17 cellular contexts compared by ENCODE assay signal in the genomic region with DNA sequence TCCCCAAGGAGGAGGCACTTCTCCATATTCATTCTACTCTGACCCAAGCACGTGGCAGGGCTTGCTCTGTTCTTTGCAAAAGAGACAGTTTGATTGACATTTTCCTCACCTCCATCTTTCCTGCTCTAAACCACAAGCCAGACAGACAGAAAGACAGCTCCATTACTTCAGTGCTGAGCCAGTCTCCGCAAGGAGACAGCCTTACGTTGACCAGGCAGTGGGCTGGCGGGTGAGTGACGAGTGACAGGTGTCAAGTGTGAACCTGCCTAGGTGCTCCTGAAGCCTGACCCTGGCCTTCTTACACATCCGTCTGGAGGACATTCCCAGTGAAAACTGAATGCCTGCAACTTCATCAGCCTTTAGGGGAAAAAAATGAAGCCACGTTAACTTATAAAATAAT.
"Had no signal": no experiment of that assay in that cellular context is flagged by ENCODE, and none has a peak within 500 bp of the region (broad histone marks: within the 10 kb centered on the region; RNA-seq: fewer than 3 reads in every experiment).

No MANE protein-coding gene starts in this region.

- H3K4me1 ChIP-seq: colonic mucosa had no signal

- H3K36me3 Mint-ChIP-seq: memory B cell; naive thymus-derived CD8-positive, alpha-beta T cell; stimulated activated naive B cell treated with anti-CD40 and anti-IgM and Interleukin-4, amounts not matched to agents 10 μg/mL and 1 μg/mL and 100 μg/mL, for 72 hours; WTC11 had no signal

- H3K4me3 Mint-ChIP-seq: activated CD4-positive, alpha-beta T cell treated with anti-CD3 and anti-CD28 coated beads for 36 hours; activated naive CD4-positive, alpha-beta T cell treated with anti-CD3 and anti-CD28 coated beads for 36 hours; brain; endodermal cell; memory B cell; naive thymus-derived CD8-positive, alpha-beta T cell; stimulated activated naive B cell treated with anti-CD40 and anti-IgM and Interleukin-4, amounts not matched to agents 10 μg/mL and 1 μg/mL and 100 μg/mL, for 72 hours; WTC11 had no signal

- H3K27ac ChIP-seq: epithelial cell of prostate, psoas muscle, thoracic aorta had no signal

- H3K4me1 Mint-ChIP-seq: naive thymus-derived CD8-positive, alpha-beta T cell had no signal

- H3K9me3 Mint-ChIP-seq: endodermal cell had no signal

- H3K27ac Mint-ChIP-seq: activated CD4-positive, alpha-beta T cell treated with anti-CD3 and anti-CD28 coated beads for 36 hours; activated naive CD4-positive, alpha-beta T cell treated with anti-CD3 and anti-CD28 coated beads for 36 hours; endodermal cell; memory B cell; stimulated activated naive B cell treated with anti-CD40 and anti-IgM and Interleukin-4, amounts not matched to agents 10 μg/mL and 1 μg/mL and 100 μg/mL, for 72 hours; WTC11 had no signal

- DNase-seq: activated CD4-positive, alpha-beta T cell treated with anti-CD3 and anti-CD28 coated beads for 36 hours; activated CD4-positive, alpha-beta T cell treated with anti-CD3 and anti-CD28 coated beads, Interleukin-2, amount 50 U/mL, for 48 hours; activated naive CD4-positive, alpha-beta T cell treated with anti-CD3 and anti-CD28 coated beads for 36 hours; central memory CD4-positive, alpha-beta T cell; endodermal cell; kidney glomerular epithelial cell; naive thymus-derived CD8-positive, alpha-beta T cell; psoas muscle; stimulated activated naive B cell treated with anti-CD40 and anti-IgM and Interleukin-4, amounts not matched to agents 10 μg/mL and 1 μg/mL and 100 μg/mL, for 72 hours had no signal

- ATAC-seq: activated CD4-positive, alpha-beta T cell treated with anti-CD3 and anti-CD28 coated beads for 36 hours; naive thymus-derived CD8-positive, alpha-beta T cell had no signal

- H3K4me3 ChIP-seq: colonic mucosa, psoas muscle, thoracic aorta had no signal

- H3K27me3 Mint-ChIP-seq: brain; memory B cell; stimulated activated naive B cell treated with anti-CD40 and anti-IgM and Interleukin-4, amounts not matched to agents 10 μg/mL and 1 μg/mL and 100 μg/mL, for 72 hours had no signal

- H3K27me3 ChIP-seq: colonic mucosa had no signal

- FAIRE-seq: frontal cortex, TTC549 had no signal

- H3K36me3 ChIP-seq: colonic mucosa, thoracic aorta had no signal

- H3K9me3 ChIP-seq: colonic mucosa, thoracic aorta had no signal
